29 cellular contexts compared by ENCODE assay signal in genomic region chr15:96553931-96554330, GRCh38.
"Had no signal": no experiment of that assay in that cellular context is flagged by ENCODE, and none has a peak within 500 bp of the region (broad histone marks: within the 10 kb centered on the region; RNA-seq: fewer than 3 reads in every experiment).

No MANE protein-coding gene starts in this region.

- H3K9me3 Mint-ChIP-seq: activated CD4-positive, alpha-beta T cell treated with anti-CD3 and anti-CD28 coated beads, Interleukin-2, amount 10 ng/mL, durations not matched to agents 24 days and 14 days; activated naive CD8-positive, alpha-beta T cell treated with anti-CD3 and anti-CD28 coated beads, Interleukin-2, amount 50 U/mL, for 24 hours; activated T-cell treated with anti-CD3 and anti-CD28 coated beads, Interleukin-2, amount 50 U/mL, for 24 hours; nephron; T-helper 1 cell treated with Interleukin-12 subunit alpha and Interleukin-12 subunit beta and Interleukin-4 antibody, amounts not matched to agents 30 μg/mL and 1 μg/mL, for 36 hours had no signal

- H3K36me3 ChIP-seq: cardiac muscle cell, colonic mucosa, gastroesophageal sphincter, right lobe of liver, stomach, tibial artery, upper lobe of right lung had no signal

- H3K27me3 ChIP-seq: cardiac muscle cell, colonic mucosa, gastroesophageal sphincter, right lobe of liver, stomach had no signal

- H3K9me3 ChIP-seq: colonic mucosa, gastroesophageal sphincter, right lobe of liver, stomach, tibial artery, upper lobe of right lung had no signal

- H3K27ac ChIP-seq: cardiac muscle cell, colonic mucosa, dorsolateral prefrontal cortex, gastroesophageal sphincter, hepatocyte, right lobe of liver, stomach, tibial artery, upper lobe of right lung had no signal

- H3K36me3 Mint-ChIP-seq: activated CD4-positive, alpha-beta memory T cell treated with anti-CD3 and anti-CD28 coated beads for 36 hours; activated naive CD4-positive, alpha-beta T cell treated with anti-CD3 and anti-CD28 coated beads, Interleukin-2, amount 50 U/mL, for 24 hours had no signal

- H3K4me1 ChIP-seq: colonic mucosa, gastroesophageal sphincter, stomach, tibial artery, upper lobe of right lung had no signal

- DNase-seq: activated CD4-positive, alpha-beta memory T cell treated with anti-CD3 and anti-CD28 coated beads for 36 hours; activated CD4-positive, alpha-beta T cell treated with anti-CD3 and anti-CD28 coated beads, Interleukin-2, amount 10 ng/mL, durations not matched to agents 24 days and 14 days; activated CD4-positive, CD25-positive, alpha-beta regulatory T cell treated with anti-CD3 and anti-CD28 coated beads, Interleukin-2, amount 50 U/mL, for 72 hours; activated CD8-positive, alpha-beta memory T cell treated with anti-CD3 and anti-CD28 coated beads, Interleukin-2, amount 50 U/mL, for 48 hours; activated gamma-delta T cell; activated naive CD8-positive, alpha-beta T cell treated with anti-CD3 and anti-CD28 coated beads, Interleukin-2, amount 50 U/mL, for 24 hours; activated T-cell treated with anti-CD3 and anti-CD28 coated beads, Interleukin-2, amount 50 U/mL, for 24 hours; cerebellar nuclear complex; colonic mucosa; dorsolateral prefrontal cortex; effector memory CD4-positive, alpha-beta T cell; islet precursor cell; left ventricle myocardium superior; right lobe of liver; small intestine; stimulated activated CD4-positive, alpha-beta T cell treated with anti-CD3 and anti-CD28 coated beads, Interleukin-1b, Interleukin-23, amount 100 ng/mL, for 48 hours; stimulated activated CD4-positive, alpha-beta T cell treated with anti-CD3 and anti-CD28 coated beads, Interleukin-4, amount 100 ng/mL, for 4 hours; stimulated activated CD8-positive, alpha-beta memory T cell treated with anti-CD3 and anti-CD28 coated beads, Interleukin-4, amount 100 ng/mL, for 48 hours; stimulated activated naive B cell treated with anti-CD40 and anti-IgM and Interleukin-4, amounts not matched to agents 10 μg/mL and 1 μg/mL and 100 μg/mL, for 72 hours; stomach; T-helper 9 cell; tibial artery; upper lobe of right lung had no signal

- ATAC-seq: activated naive CD8-positive, alpha-beta T cell treated with anti-CD3 and anti-CD28 coated beads, Interleukin-2, amount 50 U/mL, for 24 hours; gastroesophageal sphincter; right lobe of liver; stimulated activated naive B cell treated with anti-CD40 and anti-IgM and Interleukin-4, amounts not matched to agents 10 μg/mL and 1 μg/mL and 100 μg/mL, for 72 hours; upper lobe of right lung had no signal

- H3K27me3 Mint-ChIP-seq: activated CD4-positive, alpha-beta memory T cell treated with anti-CD3 and anti-CD28 coated beads for 36 hours; activated CD4-positive, alpha-beta T cell treated with anti-CD3 and anti-CD28 coated beads, Interleukin-2, amount 10 ng/mL, durations not matched to agents 24 days and 14 days; stimulated activated naive B cell treated with anti-CD40 and anti-IgM and Interleukin-4, amounts not matched to agents 10 μg/mL and 1 μg/mL and 100 μg/mL, for 72 hours had no signal

- H3K4me3 Mint-ChIP-seq: activated CD4-positive, alpha-beta memory T cell treated with anti-CD3 and anti-CD28 coated beads for 36 hours; activated CD4-positive, alpha-beta T cell treated with anti-CD3 and anti-CD28 coated beads, Interleukin-2, amount 10 ng/mL, durations not matched to agents 24 days and 14 days; activated naive CD4-positive, alpha-beta T cell treated with anti-CD3 and anti-CD28 coated beads, Interleukin-2, amount 50 U/mL, for 24 hours; activated naive CD8-positive, alpha-beta T cell treated with anti-CD3 and anti-CD28 coated beads, Interleukin-2, amount 50 U/mL, for 24 hours; activated T-cell treated with anti-CD3 and anti-CD28 coated beads, Interleukin-2, amount 50 U/mL, for 24 hours; nephron; stimulated activated naive B cell treated with anti-CD40 and anti-IgM and Interleukin-4, amounts not matched to agents 10 μg/mL and 1 μg/mL and 100 μg/mL, for 72 hours; T-helper 1 cell treated with Interleukin-12 subunit alpha and Interleukin-12 subunit beta and Interleukin-4 antibody, amounts not matched to agents 30 μg/mL and 1 μg/mL, for 36 hours had no signal

- H3K4me1 Mint-ChIP-seq: activated CD4-positive, alpha-beta T cell treated with anti-CD3 and anti-CD28 coated beads, Interleukin-2, amount 10 ng/mL, durations not matched to agents 24 days and 14 days; activated naive CD4-positive, alpha-beta T cell treated with anti-CD3 and anti-CD28 coated beads, Interleukin-2, amount 50 U/mL, for 24 hours; activated naive CD8-positive, alpha-beta T cell treated with anti-CD3 and anti-CD28 coated beads, Interleukin-2, amount 50 U/mL, for 24 hours; stimulated activated naive B cell treated with anti-CD40 and anti-IgM and Interleukin-4, amounts not matched to agents 10 μg/mL and 1 μg/mL and 100 μg/mL, for 72 hours had no signal

- H3K27ac Mint-ChIP-seq: activated CD4-positive, alpha-beta memory T cell treated with anti-CD3 and anti-CD28 coated beads for 36 hours; activated CD4-positive, alpha-beta T cell treated with anti-CD3 and anti-CD28 coated beads, Interleukin-2, amount 10 ng/mL, durations not matched to agents 24 days and 14 days; activated naive CD4-positive, alpha-beta T cell treated with anti-CD3 and anti-CD28 coated beads, Interleukin-2, amount 50 U/mL, for 24 hours; activated naive CD8-positive, alpha-beta T cell treated with anti-CD3 and anti-CD28 coated beads, Interleukin-2, amount 50 U/mL, for 24 hours; activated T-cell treated with anti-CD3 and anti-CD28 coated beads, Interleukin-2, amount 50 U/mL, for 24 hours; nephron; stimulated activated naive B cell treated with anti-CD40 and anti-IgM and Interleukin-4, amounts not matched to agents 10 μg/mL and 1 μg/mL and 100 μg/mL, for 72 hours; T-helper 1 cell treated with Interleukin-12 subunit alpha and Interleukin-12 subunit beta and Interleukin-4 antibody, amounts not matched to agents 30 μg/mL and 1 μg/mL, for 36 hours had no signal

- H3K4me3 ChIP-seq: cardiac muscle cell, colonic mucosa, dorsolateral prefrontal cortex, gastroesophageal sphincter, hepatocyte, right lobe of liver, stomach, tibial artery, upper lobe of right lung had no signal
